12 cellular contexts compared by ENCODE assay signal in the genomic region with DNA sequence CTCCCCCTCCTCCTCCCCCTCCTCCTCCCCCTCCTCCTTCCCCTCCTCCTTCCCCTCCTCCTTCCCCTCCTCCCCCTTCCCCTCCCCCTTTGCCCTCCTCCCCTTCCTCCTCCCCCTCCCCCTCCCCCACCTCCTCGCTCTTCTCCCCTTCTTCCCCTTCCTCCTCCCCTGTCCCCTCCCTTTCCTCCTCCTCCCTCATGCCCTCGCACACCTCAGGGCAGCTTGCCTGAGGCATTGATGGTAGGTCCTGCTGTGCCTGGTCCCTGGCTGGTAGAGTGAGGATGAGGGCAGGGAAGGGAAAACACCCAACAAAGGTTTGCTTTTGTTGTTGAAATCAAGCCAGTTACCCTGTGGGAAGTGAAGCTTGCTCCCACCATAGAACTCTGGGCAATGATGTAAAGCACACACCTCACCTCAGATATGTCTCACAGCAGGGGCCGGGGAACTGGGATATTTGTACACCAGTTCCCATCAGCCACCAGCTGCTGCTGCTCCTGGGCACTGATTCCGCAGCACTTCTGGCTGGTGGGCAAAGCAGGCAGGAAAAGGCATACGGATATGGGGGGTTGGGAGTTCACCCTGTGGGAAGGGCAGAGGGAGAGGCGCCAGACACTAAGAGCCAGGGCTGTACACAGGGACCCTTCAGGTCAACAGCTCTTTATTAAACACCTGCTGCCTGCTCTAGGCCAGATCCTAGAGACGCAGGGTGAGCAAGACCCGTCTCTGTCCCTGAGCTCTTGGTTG. TPM values are rescaled to one million over a fixed set of nuclear protein-coding genes. Genes with fewer than 3 reads are reported as not detected.
DNase-seq lines count a peak whose midpoint lies in the region; ATAC-seq, FAIRE-seq and TF ChIP-seq lines count a peak whose summit lies in the region.
"Had no signal": no experiment of that assay in that cellular context is flagged by ENCODE, and none has a peak within 500 bp of the region (broad histone marks: within the 10 kb centered on the region; RNA-seq: fewer than 3 reads in every experiment).

No MANE protein-coding gene starts in this region.

- H3K4me2 ChIP-seq in GM23338, result 0 out of 2 replicates have a peak overlapping the region, but pooled peaks have one; percentile 14

- intact Hi-C loops in CD4-positive, alpha-beta memory T cell (cut with micrococcal nuclease), result no loop called here
- intact Hi-C loops in pancreas (cut with DNase I), result no loop called here

- no peak overlapping the region for H3K4me3 ChIP-seq in CD4-positive, alpha-beta memory T cell (ENCODE audit: low read length in 2 of 2)
- H3K4me3 ChIP-seq in GM23338, result no peak overlapping the region
- H3K4me3 ChIP-seq in pancreas, result no peak overlapping the region

- CTCF ChIA-PET in CD4-positive, alpha-beta memory T cell (lab: Charles Lee; ENCODE audit: partially characterized antibody), result interaction anchor here (1.1 to 9.8 kb wide), 2 partner anchors 11 to 27 kb away, joined by 8 to 95 read pairs; no protein-coding TSS in a partner anchor

- no peaks in the 10 kb centered on the region for H3K9me2 ChIP-seq in GM23338 (ENCODE audit: insufficient read depth)

- no peak overlapping the region for H2AFZ ChIP-seq in GM23338

- H3K27ac Mint-ChIP-seq in CD4-positive, alpha-beta memory T cell, result peak overlapping the region; percentile 79 to 93 (median 85)
- no peak overlapping the region for H3K27ac Mint-ChIP-seq in GM23338
- H3K27ac Mint-ChIP-seq in activated T-helper 17 cell treated with anti-CD3 and anti-CD28 coated beads, Interleukin-2, amount 50 U/mL, for 72 hours, result peak overlapping the region; percentile 77
- H3K27ac Mint-ChIP-seq in naive thymus-derived CD8-positive, alpha-beta T cell, result peak overlapping the region; percentile 91 to 98 (median 94)
- H3K27ac Mint-ChIP-seq: dendritic cell treated with granulocyte-macrophage colony-stimulating factor and Interleukin-4, amounts not matched to agents 40 ng/mL and 50 ng/mL, for 4 days had no signal

- no peaks in the 10 kb centered on the region for H4K20me1 ChIP-seq in GM23338 (replicated peaks; ENCODE audit: insufficient read depth)

- TF ChIP-seq CTCF in GM23338 (conservative IDR thresholded peaks at IDR 0.05; ENCODE audit: low read depth in 2 of 2) (no peak), pancreas (IDR thresholded peaks at IDR 0.05) (no peak)

- FAIRE-seq in pancreas (lab: Jason Lieb, UNC), result no peak

- H3K27me3 Mint-ChIP-seq in CD4-positive, alpha-beta memory T cell, result no peaks in the 10 kb centered on the region
- H3K27me3 Mint-ChIP-seq in GM23338 (ENCODE audit: insufficient read depth, low read depth, poor library complexity), result peaks cover 8% of the 10 kb centered on the region
- no peaks in the 10 kb centered on the region for H3K27me3 Mint-ChIP-seq in activated T-helper 17 cell treated with anti-CD3 and anti-CD28 coated beads, Interleukin-2, amount 50 U/mL, for 72 hours
- no peaks in the 10 kb centered on the region for H3K27me3 Mint-ChIP-seq in naive thymus-derived CD8-positive, alpha-beta T cell
- H3K27me3 Mint-ChIP-seq: dendritic cell treated with granulocyte-macrophage colony-stimulating factor and Interleukin-4, amounts not matched to agents 40 ng/mL and 50 ng/mL, for 4 days had no signal

- DNase-seq in CD4-positive, alpha-beta memory T cell, result no peak
- DNase-seq in GM23338 (ENCODE audit: low spot score) (no peak), pancreas (no peak)
- DNase-seq in naive thymus-derived CD8-positive, alpha-beta T cell, result peak in 1 of 10 donors; percentile 15
- DNase-seq: Kasumi-1, NCI-H2081 treated with DMSO at 0.1 percent for 48 hours, retina, T-helper 1 cell had no signal

- peak overlapping the region in 4 of 8 donors; percentile 55 to 68 (median 64) for H3K4me3 Mint-ChIP-seq in CD4-positive, alpha-beta memory T cell
- no peak overlapping the region for H3K4me3 Mint-ChIP-seq in GM23338
- no peak overlapping the region for H3K4me3 Mint-ChIP-seq in activated T-helper 17 cell treated with anti-CD3 and anti-CD28 coated beads, Interleukin-2, amount 50 U/mL, for 72 hours
- peak overlapping the region in 8 of 10 donors; percentile 59 to 75 (median 70) for H3K4me3 Mint-ChIP-seq in naive thymus-derived CD8-positive, alpha-beta T cell
- H3K4me3 Mint-ChIP-seq: dendritic cell treated with granulocyte-macrophage colony-stimulating factor and Interleukin-4, amounts not matched to agents 40 ng/mL and 50 ng/mL, for 4 days had no signal

- H3K27ac ChIP-seq in CD4-positive, alpha-beta memory T cell (ENCODE audit: low read depth, low read length), result no peak overlapping the region
- no peak overlapping the region for H3K27ac ChIP-seq in GM23338 (ENCODE audit: low read depth)
- no peak overlapping the region for H3K27ac ChIP-seq in pancreas

- WGBS in pancreas, 2 donors, result 76 to 80% methylated on average over 6 to 7 of the region's 8 CpGs

- H3K36me3 Mint-ChIP-seq in CD4-positive, alpha-beta memory T cell, result peaks cover 20 to 62% of the 10 kb centered on the region in 2 donors
- no peaks in the 10 kb centered on the region for H3K36me3 Mint-ChIP-seq in GM23338 (ENCODE audit: low read depth)
- peaks cover 29% of the 10 kb centered on the region for H3K36me3 Mint-ChIP-seq in activated T-helper 17 cell treated with anti-CD3 and anti-CD28 coated beads, Interleukin-2, amount 50 U/mL, for 72 hours (ENCODE audit: low read depth)
- H3K36me3 Mint-ChIP-seq in naive thymus-derived CD8-positive, alpha-beta T cell, result peaks cover 0 to 23% (median 11%) of the 10 kb centered on the region in 3 donors

- H3K9me3 ChIP-seq in CD4-positive, alpha-beta memory T cell (ENCODE audit: control insufficient read depth in 1 of 2, low read length in 2 of 2), result no peaks in the 10 kb centered on the region
- H3K9me3 ChIP-seq in pancreas, result no peaks in the 10 kb centered on the region

- ATAC-seq in GM23338 (peak; percentile 49), pancreas (no peak), HG03135 (IDR thresholded peaks at IDR 0.05; ENCODE audit: unreplicated experiment) (no peak), HG03442 (IDR thresholded peaks at IDR 0.05; ENCODE audit: unreplicated experiment) (no peak)
- ATAC-seq in activated T-helper 17 cell treated with anti-CD3 and anti-CD28 coated beads, Interleukin-2, amount 50 U/mL, for 72 hours (replicated peaks), result no peak
- ATAC-seq in naive thymus-derived CD8-positive, alpha-beta T cell, result no peak

- H3K4me1 ChIP-seq in CD4-positive, alpha-beta memory T cell (ENCODE audit: insufficient read depth, low read length), result peaks cover 96% of the 10 kb centered on the region
- H3K4me1 ChIP-seq in GM23338 (ENCODE audit: insufficient read depth) (peaks cover 7% of the 10 kb centered on the region; the same call in 1 of the 2 replicates), pancreas (peaks cover 10 to 19% (median 13%) of the 10 kb centered on the region in 3 donors)

- H3K27me3 ChIP-seq in CD4-positive, alpha-beta memory T cell (ENCODE audit: insufficient read depth, low read length), result no peaks in the 10 kb centered on the region
- H3K27me3 ChIP-seq in GM23338 (ENCODE audit: insufficient read depth) (no peaks in the 10 kb centered on the region), pancreas (no peaks in the 10 kb centered on the region)

- H3K9me3 Mint-ChIP-seq in CD4-positive, alpha-beta memory T cell, result no peaks in the 10 kb centered on the region
- no peaks in the 10 kb centered on the region for H3K9me3 Mint-ChIP-seq in GM23338
- H3K9me3 Mint-ChIP-seq in activated T-helper 17 cell treated with anti-CD3 and anti-CD28 coated beads, Interleukin-2, amount 50 U/mL, for 72 hours, result no peaks in the 10 kb centered on the region
- H3K9me3 Mint-ChIP-seq in naive thymus-derived CD8-positive, alpha-beta T cell, result no peaks in the 10 kb centered on the region
- H3K9me3 Mint-ChIP-seq: dendritic cell treated with granulocyte-macrophage colony-stimulating factor and Interleukin-4, amounts not matched to agents 40 ng/mL and 50 ng/mL, for 4 days had no signal

- POLR2A ChIA-PET in CD4-positive, alpha-beta memory T cell (lab: Charles Lee; ENCODE audit: partially characterized antibody), result interaction anchor here (1.7 kb wide), 2 partner anchors 11 to 31 kb away, joined by 4 to 7 read pairs; no protein-coding TSS in a partner anchor
- POLR2A ChIA-PET in naive thymus-derived CD8-positive, alpha-beta T cell (lab: Charles Lee), result interaction anchor here (0.6 to 9.8 kb wide), 7 partner anchors 6 to 1198 kb away, joined by 3 to 80 read pairs (median 3); no protein-coding TSS in a partner anchor

- H3K79me2 ChIP-seq in GM23338 (replicated peaks; ENCODE audit: insufficient read depth), result no peaks in the 10 kb centered on the region

- peaks cover 62 to 93% (median 78%) of the 10 kb centered on the region in 4 donors for H3K4me1 Mint-ChIP-seq in CD4-positive, alpha-beta memory T cell
- peaks cover 27% of the 10 kb centered on the region for H3K4me1 Mint-ChIP-seq in GM23338
- H3K4me1 Mint-ChIP-seq in activated T-helper 17 cell treated with anti-CD3 and anti-CD28 coated beads, Interleukin-2, amount 50 U/mL, for 72 hours, result peaks cover 37% of the 10 kb centered on the region
- peaks cover 56 to 95% (median 91%) of the 10 kb centered on the region in 4 donors for H3K4me1 Mint-ChIP-seq in naive thymus-derived CD8-positive, alpha-beta T cell

- peaks cover 5% of the 10 kb centered on the region for H3K36me3 ChIP-seq in CD4-positive, alpha-beta memory T cell (ENCODE audit: insufficient read depth, low read length)
- H3K36me3 ChIP-seq in GM23338 (ENCODE audit: insufficient read depth), result no peaks in the 10 kb centered on the region
- no peaks in the 10 kb centered on the region for H3K36me3 ChIP-seq in pancreas

- no peaks in the 10 kb centered on the region for H3F3A ChIP-seq in GM23338 (replicated peaks; ENCODE audit: low read depth)

RNA-seq across cellular contexts. Expression of a gene that starts 13.8 kb away (rescaled TPM):
- 100 to 1,000 TPM; 144 to 153 TPM for total RNA-seq in CD4-positive, alpha-beta memory T cell
- polyA plus RNA-seq in CD4-positive, alpha-beta memory T cell, result 100 to 1,000 TPM; 494 to 667 TPM
- 1.1 and 3.7 TPM in 2 replicates for total RNA-seq in GM23338 (2014; rRNA removed; shearing (Covaris generic))
- polyA plus RNA-seq in GM23338 (2016; fragmentation: Nextera tagmentation; extraction: Ambion mirVana) (3.2 and 4.9 TPM in 2 replicates), pancreas (10 to 100 TPM in 1 of 2 donors, 1 to 10 TPM in 1; 8.4 to 11.0 TPM)
- total RNA-seq in activated T-helper 17 cell treated with anti-CD3 and anti-CD28 coated beads, Interleukin-2, amount 50 U/mL, for 72 hours, result 10 to 100 TPM; 34.9 to 89.7 TPM
- 100 to 1,000 TPM; 142 to 143 TPM for total RNA-seq in naive thymus-derived CD8-positive, alpha-beta T cell
- polyA plus RNA-seq in naive thymus-derived CD8-positive, alpha-beta T cell, result 100 to 1,000 TPM; 422 to 562 (median 537) TPM
- 10 to 100 TPM in 1 of 6 donors, 1 to 10 TPM in 5; 3.0 to 14.2 (median 5.7) TPM for total RNA-seq in pancreas

RNA-seq across cellular contexts. Expression of a gene that starts 31.5 kb away (rescaled TPM):
- 10 to 100 TPM; 54.5 to 56.8 TPM for total RNA-seq in CD4-positive, alpha-beta memory T cell
- 10 to 100 TPM; 33.2 to 35.8 TPM for polyA plus RNA-seq in CD4-positive, alpha-beta memory T cell
- total RNA-seq in GM23338 (2014; rRNA removed; shearing (Covaris generic)), result 218 and 220 TPM in 2 replicates
- polyA plus RNA-seq in GM23338 (2016; fragmentation: Nextera tagmentation; extraction: Ambion mirVana), result 76.6 and 82.3 TPM in 2 replicates
- total RNA-seq in activated T-helper 17 cell treated with anti-CD3 and anti-CD28 coated beads, Interleukin-2, amount 50 U/mL, for 72 hours, result 10 to 100 TPM; 43.6 to 53.8 TPM
- 10 to 100 TPM; 49.6 to 51.6 TPM for total RNA-seq in naive thymus-derived CD8-positive, alpha-beta T cell
- polyA plus RNA-seq in naive thymus-derived CD8-positive, alpha-beta T cell, result 10 to 100 TPM; 18.0 to 32.9 (median 25.7) TPM
- 10 to 100 TPM; 10.8 to 26.8 (median 20.2) TPM for total RNA-seq in pancreas
- 10 to 100 TPM in 1 of 2 donors, 1 to 10 TPM in 1; 8.9 to 12.8 TPM for polyA plus RNA-seq in pancreas

Comparison
In these comparisons a context has a peak if more than half of its experiments do, and no peak if none do; other contexts are left out.
1. H3K4me3 Mint-ChIP-seq: peak in naive thymus-derived CD8-positive, alpha-beta T cell (8 of 10); none in GM23338 (single experiment) and activated T-helper 17 cell treated with anti-CD3 and anti-CD28 coated beads, Interleukin-2, amount 50 U/mL, for 72 hours (single experiment).